9 cellular contexts compared by ENCODE assay signal in genomic region chr20:36775196-36775595, GRCh38. TPM values are rescaled to one million over a fixed set of nuclear protein-coding genes. Genes with fewer than 3 reads are reported as not detected.
A peak's percentile ranks its signal among the peaks of the same experiment; 100 is the strongest.
DNase-seq lines count a peak whose midpoint lies in the region; ATAC-seq and TF ChIP-seq lines count a peak whose summit lies in the region.
"Had no signal": no experiment of that assay in that cellular context is flagged by ENCODE, and none has a peak within 500 bp of the region (broad histone marks: within the 10 kb centered on the region; RNA-seq: fewer than 3 reads in every experiment).

No MANE protein-coding gene starts in this region.

- ATAC-seq in T-cell (replicated peaks in 1 of 4): no peak
- no peak for ATAC-seq in stimulated activated naive CD8-positive, alpha-beta T cell treated with anti-CD3 and anti-CD28 coated beads, Interleukin-15, amount 100 ng/mL, for 72 hours
- no peak for ATAC-seq in GM18511 (IDR thresholded peaks at IDR 0.05; ENCODE audit: unreplicated experiment)
- ATAC-seq in GM18868 (IDR thresholded peaks at IDR 0.05; ENCODE audit: unreplicated experiment): no peak

- POLR2A ChIA-PET in T-cell (lab: Charles Lee): interaction anchor here in 1 of 2 donors (0.6 kb wide), 1 partner anchor 257 kb away, joined by 8 read pairs; no protein-coding TSS in a partner anchor

- H3K9me3 Mint-ChIP-seq in activated CD4-positive, alpha-beta T cell treated with anti-CD3 and anti-CD28 coated beads, Interleukin-2, amount 10 ng/mL, durations not matched to agents 24 days and 14 days: peaks cover 3% of the 10 kb centered on the region
- H3K9me3 Mint-ChIP-seq in T-cell (no peaks in the 10 kb centered on the region), glutamatergic neuron (ENCODE audit: unreplicated experiment) (peaks cover 14% of the 10 kb centered on the region)
- H3K9me3 Mint-ChIP-seq in stimulated activated naive CD8-positive, alpha-beta T cell treated with anti-CD3 and anti-CD28 coated beads, Interleukin-15, amount 100 ng/mL, for 72 hours: no peaks in the 10 kb centered on the region

- H3K27ac Mint-ChIP-seq in activated CD4-positive, alpha-beta T cell treated with anti-CD3 and anti-CD28 coated beads, Interleukin-2, amount 10 ng/mL, durations not matched to agents 24 days and 14 days: no peak overlapping the region
- H3K27ac Mint-ChIP-seq in T-cell (peak overlapping the region in 1 of 2 donors; percentile 58), glutamatergic neuron (ENCODE audit: unreplicated experiment) (peak overlapping the region; percentile 77)
- H3K27ac Mint-ChIP-seq in stimulated activated naive CD8-positive, alpha-beta T cell treated with anti-CD3 and anti-CD28 coated beads, Interleukin-15, amount 100 ng/mL, for 72 hours: no peak overlapping the region

- H3K4me1 Mint-ChIP-seq in activated CD4-positive, alpha-beta T cell treated with anti-CD3 and anti-CD28 coated beads, Interleukin-2, amount 10 ng/mL, durations not matched to agents 24 days and 14 days: peaks cover 32% of the 10 kb centered on the region
- H3K4me1 Mint-ChIP-seq in T-cell (peaks cover 18 to 23% (median 19%) of the 10 kb centered on the region in 3 donors), glutamatergic neuron (ENCODE audit: low read depth, unreplicated experiment) (peaks cover 28% of the 10 kb centered on the region)
- peaks cover 27% of the 10 kb centered on the region for H3K4me1 Mint-ChIP-seq in stimulated activated naive CD8-positive, alpha-beta T cell treated with anti-CD3 and anti-CD28 coated beads, Interleukin-15, amount 100 ng/mL, for 72 hours

- H3K4me3 Mint-ChIP-seq in activated CD4-positive, alpha-beta T cell treated with anti-CD3 and anti-CD28 coated beads, Interleukin-2, amount 10 ng/mL, durations not matched to agents 24 days and 14 days: peak overlapping the region; percentile 87
- H3K4me3 Mint-ChIP-seq in T-cell (peak overlapping the region; percentile 83 to 99 (median 97)), glutamatergic neuron (ENCODE audit: unreplicated experiment) (peak overlapping the region; percentile 74)
- peak overlapping the region; percentile 48 to 90 for H3K4me3 Mint-ChIP-seq in stimulated activated naive CD8-positive, alpha-beta T cell treated with anti-CD3 and anti-CD28 coated beads, Interleukin-15, amount 100 ng/mL, for 72 hours

- CTCF ChIA-PET in T-cell (lab: Charles Lee): no interaction called here

- H3K27me3 Mint-ChIP-seq in activated CD4-positive, alpha-beta T cell treated with anti-CD3 and anti-CD28 coated beads, Interleukin-2, amount 10 ng/mL, durations not matched to agents 24 days and 14 days: peaks cover 5% of the 10 kb centered on the region
- H3K27me3 Mint-ChIP-seq in T-cell (peaks cover 0 to 2% of the 10 kb centered on the region in 2 donors), glutamatergic neuron (ENCODE audit: unreplicated experiment) (peaks cover 11% of the 10 kb centered on the region)
- H3K27me3 Mint-ChIP-seq in stimulated activated naive CD8-positive, alpha-beta T cell treated with anti-CD3 and anti-CD28 coated beads, Interleukin-15, amount 100 ng/mL, for 72 hours: no peaks in the 10 kb centered on the region

- peaks cover 13% of the 10 kb centered on the region for H3K36me3 Mint-ChIP-seq in activated CD4-positive, alpha-beta T cell treated with anti-CD3 and anti-CD28 coated beads, Interleukin-2, amount 10 ng/mL, durations not matched to agents 24 days and 14 days (ENCODE audit: low read depth)
- peaks cover 2% of the 10 kb centered on the region for H3K36me3 Mint-ChIP-seq in T-cell
- no peaks in the 10 kb centered on the region for H3K36me3 Mint-ChIP-seq in glutamatergic neuron (ENCODE audit: unreplicated experiment)

- no peak for TF ChIP-seq CTCF in glutamatergic neuron (IDR thresholded peaks at IDR 0.05; ENCODE audit: partially characterized antibody, unreplicated experiment)

- intact Hi-C loops in activated CD4-positive, alpha-beta T cell treated with anti-CD3 and anti-CD28 coated beads, Interleukin-2, amount 10 ng/mL, durations not matched to agents 24 days and 14 days (cut with micrococcal nuclease): no loop called here

- DNase-seq in activated CD4-positive, alpha-beta T cell treated with anti-CD3 and anti-CD28 coated beads, Interleukin-2, amount 10 ng/mL, durations not matched to agents 24 days and 14 days: no peak
- DNase-seq in activated CD4-positive, alpha-beta T cell treated with anti-CD3 and anti-CD28 coated beads, Interleukin-2, amount 50 U/mL, for 4 hours: no peak
- DNase-seq in T-cell (no peak), glutamatergic neuron (no peak)
- DNase-seq in stimulated activated naive CD8-positive, alpha-beta T cell treated with anti-CD3 and anti-CD28 coated beads, Interleukin-15, amount 100 ng/mL, for 72 hours: no peak
- DNase-seq in NK-92 treated with Interleukin-12 subunit alpha and Interleukin-12 subunit beta, amount 100 ng/mL, for 24 hours (lab: John Stamatoyannopoulos, UW): no peak
- DNase-seq: NCI-H446 treated with DMSO at 0.1 percent for 48 hours had no signal

RNA-seq across cellular contexts. Expression of gene DSN1, which starts 1.6 kb away (rescaled TPM):
- total RNA-seq in activated CD4-positive, alpha-beta T cell treated with anti-CD3 and anti-CD28 coated beads, Interleukin-2, amount 10 ng/mL, durations not matched to agents 24 days and 14 days: 23.8 and 24.5 TPM in 2 replicates
- 10 to 100 TPM; 10.1 to 13.6 (median 11.1) TPM for total RNA-seq in T-cell
- 6.4 TPM for total RNA-seq in glutamatergic neuron (ENCODE audit: unreplicated experiment)

RNA-seq across cellular contexts. Expression of gene NDRG3, which starts 29.3 kb away (rescaled TPM):
- 24.7 and 25.3 TPM in 2 replicates for total RNA-seq in activated CD4-positive, alpha-beta T cell treated with anti-CD3 and anti-CD28 coated beads, Interleukin-2, amount 10 ng/mL, durations not matched to agents 24 days and 14 days
- total RNA-seq in T-cell (10 to 100 TPM; 25.8 to 29.5 (median 28.3) TPM), glutamatergic neuron (ENCODE audit: unreplicated experiment) (31.8 TPM)
